ENCODE assay signal across 1 cellular context in genomic region chr12:118055144-118055557, GRCh38.
A peak's percentile ranks its signal among the peaks of the same experiment; 100 is the strongest.
TF ChIP-seq lines count a peak whose summit lies in the region.

No MANE protein-coding gene starts in this region.

TF ChIP-seq in HepG2, 621 proteins besides CTCF, POLR2A, EP300 and RAD21 (continues in another document):
- TF ChIP-seq ARID5B (CRISPR knock-in tag; IDR thresholded peaks at IDR 0.05) (peak; percentile 51), ZNF574 (CRISPR knock-in tag; IDR thresholded peaks at IDR 0.05) (peak; percentile 99), HMGXB4 (CRISPR knock-in tag; IDR thresholded peaks at IDR 0.05; ENCODE audit: borderline replicate concordance in 1 of 2, low read depth in 1 of 2) (peak in 1 of 2 experiments; percentile 56; a peak in 1 of 4 replicates), RFX3 (CRISPR knock-in tag; IDR thresholded peaks at IDR 0.05) (no peak), HOMEZ (CRISPR knock-in tag; IDR thresholded peaks at IDR 0.05; ENCODE audit: low read depth) (peak; percentile 60; the same call in 1 of the 2 replicates), HOXD1 (CRISPR knock-in tag; IDR thresholded peaks at IDR 0.05) (no peak), FOSL2 (CRISPR knock-in tag; IDR thresholded peaks at IDR 0.05) (peak; percentile 59), ZNF44 (CRISPR knock-in tag; IDR thresholded peaks at IDR 0.05) (no peak), ZBTB20 (CRISPR knock-in tag; IDR thresholded peaks at IDR 0.05; ENCODE audit: borderline replicate concordance, low read depth) (no peak), ZFP41 (CRISPR knock-in tag; IDR thresholded peaks at IDR 0.05; ENCODE audit: borderline replicate concordance) (no peak), TBP (CRISPR knock-in tag; IDR thresholded peaks at IDR 0.05) (no peak), ZBTB33 (CRISPR knock-in tag; IDR thresholded peaks at IDR 0.05) (0 out of 2 replicates have a peak, but pooled peaks have one; percentile 47), ZNF414 (CRISPR knock-in tag; IDR thresholded peaks at IDR 0.05) (no peak), ZMYM4 (CRISPR knock-in tag; IDR thresholded peaks at IDR 0.05) (peak; percentile 96), NFKBIZ (CRISPR knock-in tag; IDR thresholded peaks at IDR 0.05) (no peak), LCORL (IDR thresholded peaks at IDR 0.05) (no peak), LCORL (CRISPR knock-in tag; IDR thresholded peaks at IDR 0.05) (peak; percentile 78), ZNF781 (CRISPR knock-in tag; IDR thresholded peaks at IDR 0.05; ENCODE audit: borderline replicate concordance, not compliant biosample characterization) (no peak), ZBTB3 (CRISPR knock-in tag; IDR thresholded peaks at IDR 0.05; ENCODE audit: borderline replicate concordance, low read depth) (no peak), HOXA3 (CRISPR knock-in tag; IDR thresholded peaks at IDR 0.05) (peak; percentile 39; the same call in 1 of the 2 replicates), THAP8 (CRISPR knock-in tag; IDR thresholded peaks at IDR 0.05; ENCODE audit: borderline replicate concordance) (no peak), HNRNPUL1 (IDR thresholded peaks at IDR 0.05; ENCODE audit: low read depth, low read length) (no peak), ATRX (CRISPR knock-in tag; IDR thresholded peaks at IDR 0.05; ENCODE audit: borderline replicate concordance) (no peak), ISL2 (CRISPR knock-in tag; IDR thresholded peaks at IDR 0.05) (no peak), RORA (CRISPR knock-in tag; IDR thresholded peaks at IDR 0.05) (no peak), ARID3A (IDR thresholded peaks at IDR 0.05; ENCODE audit: low read depth, low read length) (0 out of 2 replicates have a peak, but pooled peaks have one; percentile 29), ZNF512B (CRISPR knock-in tag; IDR thresholded peaks at IDR 0.05; ENCODE audit: borderline replicate concordance) (no peak), ZZZ3 (CRISPR knock-in tag; IDR thresholded peaks at IDR 0.05; ENCODE audit: borderline replicate concordance) (no peak), ASH2L (IDR thresholded peaks at IDR 0.05; ENCODE audit: insufficient read length, low read depth, low read length) (peak; percentile 17), FOXA3 (CRISPR knock-in tag; IDR thresholded peaks at IDR 0.05) (peak; percentile 48), PHF5A (CRISPR knock-in tag; IDR thresholded peaks at IDR 0.05; ENCODE audit: low read depth, unreplicated experiment) (no peak), TEAD2 (CRISPR knock-in tag; IDR thresholded peaks at IDR 0.05) (no peak), CEBPB (IDR thresholded peaks at IDR 0.05; ENCODE audit: borderline replicate concordance, low read depth, low read length) (no peak), HDAC2 (CRISPR knock-in tag; IDR thresholded peaks at IDR 0.05) (no peak), ZNF556 (CRISPR knock-in tag; IDR thresholded peaks at IDR 0.05; ENCODE audit: borderline replicate concordance) (no peak), SP4 (CRISPR knock-in tag; IDR thresholded peaks at IDR 0.05) (no peak), DZIP1 (CRISPR knock-in tag; IDR thresholded peaks at IDR 0.05) (no peak), SYNCRIP (IDR thresholded peaks at IDR 0.05; ENCODE audit: insufficient read depth, low read depth, low read length) (no peak), RBFOX2 (IDR thresholded peaks at IDR 0.05; ENCODE audit: low read depth, low read length) (no peak)
